In genomic region chr16:27177031-27177774, GRCh38 we compare ENCODE assay signal across 1 cellular context.
TF ChIP-seq lines count a peak whose summit lies in the region.

No MANE protein-coding gene starts in this region.

TF ChIP-seq in IMR-90, 13 proteins besides CTCF, POLR2A, EP300 and RAD21 (continued from another document):
- TF ChIP-seq NFE2L2 (IDR thresholded peaks at IDR 0.05; ENCODE audit: low read depth, low read length) (no peak), RFX5 (IDR thresholded peaks at IDR 0.05; ENCODE audit: low read depth, low read length) (no peak)
